In the genomic region with DNA sequence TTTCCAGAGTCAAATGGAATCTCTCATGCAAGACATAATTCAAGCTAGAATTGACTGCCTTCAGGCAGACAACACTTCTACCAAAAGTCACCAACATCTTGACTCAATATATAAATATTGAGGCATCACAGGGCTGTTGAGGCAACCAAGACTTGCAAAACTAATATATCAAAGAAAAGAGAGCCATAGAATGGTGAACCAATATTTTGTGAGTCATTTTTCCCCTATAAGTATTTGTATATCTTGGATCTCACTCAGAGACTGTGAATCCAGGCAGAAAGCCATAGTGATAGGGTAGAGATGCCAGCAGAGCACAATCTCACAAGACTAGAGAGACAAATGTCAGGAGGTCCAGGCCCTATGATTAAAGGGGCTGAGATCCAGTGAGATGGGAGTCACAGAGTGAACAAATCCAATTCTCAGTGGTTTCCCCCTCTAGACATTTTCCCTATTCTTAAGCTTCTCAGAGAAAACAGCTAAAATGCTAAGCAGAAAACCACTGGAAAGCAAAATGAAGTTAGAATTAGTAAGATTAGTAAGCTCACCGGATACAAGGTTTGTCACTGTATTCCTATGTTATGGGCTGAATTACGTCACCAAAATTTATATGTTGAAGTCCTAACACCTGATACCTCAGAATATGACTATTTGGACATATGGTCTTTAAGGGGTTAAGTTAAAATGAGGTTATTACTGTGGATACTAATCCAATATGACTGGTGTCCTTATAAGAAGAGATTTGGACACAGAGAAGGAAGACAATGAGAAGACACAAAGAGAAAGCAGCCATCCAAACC, we compare ENCODE assay signal across 17 cellular contexts.
DNase-seq lines count a peak whose midpoint lies in the region; TF ChIP-seq lines count a peak whose summit lies in the region.
"Had no signal": no experiment of that assay in that cellular context is flagged by ENCODE, and none has a peak within 500 bp of the region (broad histone marks: within the 10 kb centered on the region; RNA-seq: fewer than 3 reads in every experiment).

No MANE protein-coding gene starts in this region.

- in situ Hi-C loops in brain microvascular endothelial cell (cut with HindIII; ENCODE audit: low pct_ligation_motif_present, low sequenced_read_pairs) = no loop called here

- H3K27ac ChIP-seq in brain microvascular endothelial cell (peak overlapping the region; percentile 18), sigmoid colon (no peak overlapping the region)
- H3K27ac ChIP-seq: ascending aorta; BLaER1 treated with 17β-estradiol and CSF1 and Interleukin-3, amounts not matched to agents 10 nM and 100 nM; HL-60; neural progenitor cell had no signal

- 89 to 95% methylated on average over 2 of the region's 2 CpGs for WGBS in sigmoid colon, 2 donors

- H3K4me1 Mint-ChIP-seq in nephron progenitor cell = no peaks in the 10 kb centered on the region
- H3K4me1 Mint-ChIP-seq in activated CD4-positive, alpha-beta T cell treated with anti-CD3 and anti-CD28 coated beads, Interleukin-2, amount 10 ng/mL, durations not matched to agents 24 days and 14 days = no peaks in the 10 kb centered on the region
- H3K4me1 Mint-ChIP-seq: neural progenitor cell had no signal

- H3K4me3 Mint-ChIP-seq in nephron progenitor cell = no peak overlapping the region
- H3K4me3 Mint-ChIP-seq in activated CD4-positive, alpha-beta T cell treated with anti-CD3 and anti-CD28 coated beads, Interleukin-2, amount 10 ng/mL, durations not matched to agents 24 days and 14 days = no peak overlapping the region
- H3K4me3 Mint-ChIP-seq: activated CD8-positive, alpha-beta memory T cell treated with anti-CD3 and anti-CD28 coated beads, Interleukin-2, amount 10 ng/mL, durations not matched to agents 7 days and 5 days; neural progenitor cell had no signal

- H3K4me1 ChIP-seq in sigmoid colon = no peaks in the 10 kb centered on the region
- H3K4me1 ChIP-seq: ascending aorta, neural progenitor cell had no signal

- H3K27me3 Mint-ChIP-seq in nephron progenitor cell (ENCODE audit: low read depth, poor library complexity) = no peaks in the 10 kb centered on the region
- no peaks in the 10 kb centered on the region for H3K27me3 Mint-ChIP-seq in activated CD4-positive, alpha-beta T cell treated with anti-CD3 and anti-CD28 coated beads, Interleukin-2, amount 10 ng/mL, durations not matched to agents 24 days and 14 days

- H3K4me3 ChIP-seq in brain microvascular endothelial cell (ENCODE audit: low read depth, low read length) (no peak overlapping the region), sigmoid colon (no peak overlapping the region)
- H3K4me3 ChIP-seq: ascending aorta; BLaER1 treated with 17β-estradiol and CSF1 and Interleukin-3, amounts not matched to agents 10 nM and 100 nM; neural progenitor cell had no signal

- H3K9me3 Mint-ChIP-seq in nephron progenitor cell = no peaks in the 10 kb centered on the region
- no peaks in the 10 kb centered on the region for H3K9me3 Mint-ChIP-seq in activated CD4-positive, alpha-beta T cell treated with anti-CD3 and anti-CD28 coated beads, Interleukin-2, amount 10 ng/mL, durations not matched to agents 24 days and 14 days
- H3K9me3 Mint-ChIP-seq: neural progenitor cell had no signal

- no peaks in the 10 kb centered on the region for H3K36me3 ChIP-seq in brain microvascular endothelial cell (replicated peaks)
- no peaks in the 10 kb centered on the region for H3K36me3 ChIP-seq in sigmoid colon
- H3K36me3 ChIP-seq: ascending aorta; BLaER1 treated with 17β-estradiol and CSF1 and Interleukin-3, amounts not matched to agents 10 nM and 100 nM; neural progenitor cell had no signal

- H3K27ac Mint-ChIP-seq in nephron progenitor cell = no peak overlapping the region
- no peak overlapping the region for H3K27ac Mint-ChIP-seq in activated CD4-positive, alpha-beta T cell treated with anti-CD3 and anti-CD28 coated beads, Interleukin-2, amount 10 ng/mL, durations not matched to agents 24 days and 14 days
- H3K27ac Mint-ChIP-seq: activated CD8-positive, alpha-beta memory T cell treated with anti-CD3 and anti-CD28 coated beads, Interleukin-2, amount 10 ng/mL, durations not matched to agents 7 days and 5 days; neural progenitor cell had no signal

- no peak for TF ChIP-seq CTCF in brain microvascular endothelial cell (IDR thresholded peaks at IDR 0.05; ENCODE audit: low read depth, low read length, missing control alignments)
- no peak for TF ChIP-seq CTCF in nephron progenitor cell (IDR thresholded peaks at IDR 0.05)
- TF ChIP-seq CTCF in sigmoid colon (IDR thresholded peaks at IDR 0.05) = no peak

- no peak for TF ChIP-seq POLR2A in sigmoid colon (IDR thresholded peaks at IDR 0.05)

- no peak for TF ChIP-seq EP300 in sigmoid colon (IDR thresholded peaks at IDR 0.05)

- peaks cover 0 to 3% (median 0%) of the 10 kb centered on the region in 4 donors for H3K9me3 ChIP-seq in sigmoid colon
- H3K9me3 ChIP-seq: ascending aorta had no signal

- no peaks in the 10 kb centered on the region for H3K36me3 Mint-ChIP-seq in nephron progenitor cell (ENCODE audit: low read depth)
- H3K36me3 Mint-ChIP-seq in activated CD4-positive, alpha-beta T cell treated with anti-CD3 and anti-CD28 coated beads, Interleukin-2, amount 10 ng/mL, durations not matched to agents 24 days and 14 days (ENCODE audit: low read depth) = no peaks in the 10 kb centered on the region
- H3K36me3 Mint-ChIP-seq: activated CD8-positive, alpha-beta memory T cell treated with anti-CD3 and anti-CD28 coated beads, Interleukin-2, amount 10 ng/mL, durations not matched to agents 7 days and 5 days; neural progenitor cell had no signal

- DNase-seq in EH (ENCODE audit: low read depth) = peak; percentile 73
- DNase-seq in M059J (ENCODE audit: low read depth) = peak; percentile 38
- peak; percentile 53 for DNase-seq in brain microvascular endothelial cell
- DNase-seq in kidney tubule cell (ENCODE audit: low spot score) = peak; percentile 9
- no peak for DNase-seq in nephron progenitor cell
- DNase-seq in sigmoid colon = no peak
- no peak for DNase-seq in activated CD4-positive, alpha-beta T cell treated with anti-CD3 and anti-CD28 coated beads, Interleukin-2, amount 10 ng/mL, durations not matched to agents 24 days and 14 days
- no peak for DNase-seq in NCI-H1048 (lab: John Stamatoyannopoulos, UW)
- DNase-seq: activated CD8-positive, alpha-beta memory T cell treated with anti-CD3 and anti-CD28 coated beads, Interleukin-2, amount 10 ng/mL, durations not matched to agents 7 days and 5 days; activated effector memory CD4-positive, alpha-beta T cell treated with Interleukin-2 at 50 U/mL for 16 hours; DMS153; NCI-H187; retina had no signal

- intact Hi-C loops in sigmoid colon (cut with DNase I) = no loop called here
- intact Hi-C loops in activated CD4-positive, alpha-beta T cell treated with anti-CD3 and anti-CD28 coated beads, Interleukin-2, amount 10 ng/mL, durations not matched to agents 24 days and 14 days (cut with micrococcal nuclease) = no loop called here

- no peaks in the 10 kb centered on the region for H3K27me3 ChIP-seq in brain microvascular endothelial cell (replicated peaks)
- H3K27me3 ChIP-seq in sigmoid colon = no peaks in the 10 kb centered on the region
- H3K27me3 ChIP-seq: ascending aorta; BLaER1 treated with 17β-estradiol and CSF1 and Interleukin-3, amounts not matched to agents 10 nM and 100 nM; neural progenitor cell had no signal

Comparison
In these comparisons a context has a peak if more than half of its experiments do, and no peak if none do; other contexts are left out.
1. DNase-seq: peak in EH (single experiment), M059J (single experiment), brain microvascular endothelial cell (single experiment) and kidney tubule cell (single experiment); none in nephron progenitor cell (single experiment), sigmoid colon (single experiment), activated CD4-positive, alpha-beta T cell treated with anti-CD3 and anti-CD28 coated beads, Interleukin-2, amount 10 ng/mL, durations not matched to agents 24 days and 14 days (single experiment) and NCI-H1048 (single experiment).